ENCODE assay signal across 14 cellular contexts in the genomic region with DNA sequence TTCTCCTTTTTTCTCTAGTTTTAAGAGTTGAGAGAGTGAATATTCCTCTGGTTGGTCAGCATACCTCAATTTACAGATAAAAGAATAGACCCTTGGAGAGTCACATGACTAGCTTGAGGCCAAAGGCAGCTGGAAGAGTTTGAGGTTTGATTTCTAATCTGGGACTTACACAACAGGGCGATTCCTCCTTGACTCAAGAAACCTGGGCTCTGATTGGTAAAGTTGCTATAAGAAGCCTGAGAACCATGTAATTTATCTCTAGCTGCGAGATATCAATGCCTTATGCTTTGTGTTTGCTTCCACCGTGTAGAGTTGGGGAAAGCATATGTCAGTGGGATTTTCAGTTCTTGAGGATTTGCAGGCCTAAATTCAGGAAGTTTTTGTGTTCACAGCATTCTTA.
DNase-seq lines count a peak whose midpoint lies in the region; ATAC-seq and TF ChIP-seq lines count a peak whose summit lies in the region.
"Had no signal": no experiment of that assay in that cellular context is flagged by ENCODE, and none has a peak within 500 bp of the region (broad histone marks: within the 10 kb centered on the region; RNA-seq: fewer than 3 reads in every experiment).

No MANE protein-coding gene starts in this region.

- intact Hi-C loops in cardiac septum (cut with DNase I) (no loop called here), vagina (cut with DNase I) (no loop called here)

- no peak overlapping the region for H3K4me3 Mint-ChIP-seq in effector memory CD8-positive, alpha-beta T cell
- H3K4me3 Mint-ChIP-seq: activated naive CD4-positive, alpha-beta T cell treated with anti-CD3 and anti-CD28 coated beads, Interleukin-2, amount 50 U/mL, for 24 hours had no signal

- TF ChIP-seq POLR2A in vagina (IDR thresholded peaks at IDR 0.05) = no peak

- H3K9me3 ChIP-seq in right atrium auricular region (no peaks in the 10 kb centered on the region), mucosa of stomach (ENCODE audit: control insufficient read depth, low read length) (no peaks in the 10 kb centered on the region), vagina (no peaks in the 10 kb centered on the region)
- H3K9me3 ChIP-seq: BE2C had no signal

- no peak for TF ChIP-seq CTCF in right atrium auricular region (IDR thresholded peaks at IDR 0.05)
- TF ChIP-seq CTCF in vagina (IDR thresholded peaks at IDR 0.05) = no peak

- H3K36me3 ChIP-seq in right atrium auricular region (peaks cover 17% of the 10 kb centered on the region), mucosa of stomach (ENCODE audit: control insufficient read depth, insufficient read depth, low read length) (peaks cover 4% of the 10 kb centered on the region), vagina (no peaks in the 10 kb centered on the region)
- H3K36me3 ChIP-seq: BE2C had no signal

- H3K27me3 ChIP-seq in right atrium auricular region = no peaks in the 10 kb centered on the region
- no peaks in the 10 kb centered on the region for H3K27me3 ChIP-seq in mucosa of stomach (ENCODE audit: control insufficient read depth, insufficient read depth, low read length)
- no peaks in the 10 kb centered on the region for H3K27me3 ChIP-seq in vagina
- H3K27me3 ChIP-seq: BE2C had no signal

- H3K9ac ChIP-seq in mucosa of stomach (ENCODE audit: low read length) = peak overlapping the region; percentile 22
- H3K9ac ChIP-seq: KMS-11, parathyroid adenoma had no signal

- H3K4me3 ChIP-seq in right atrium auricular region (no peak overlapping the region), mucosa of stomach (ENCODE audit: low read length) (no peak overlapping the region), vagina (no peak overlapping the region)

- DNase-seq in right atrium auricular region (ENCODE audit: low spot score) = no peak
- no peak for DNase-seq in cardiac septum (ENCODE audit: low spot score)
- no peak for DNase-seq in effector memory CD8-positive, alpha-beta T cell
- no peak for DNase-seq in vagina (ENCODE audit: extremely low spot score in 2 of 2)
- no peak for DNase-seq in kidney tubule cell (ENCODE audit: low spot score)
- DNase-seq: BE2C, NCI-H748 treated with DMSO at 0.1 percent for 48 hours had no signal

- no peaks in the 10 kb centered on the region for H3K9me3 Mint-ChIP-seq in effector memory CD8-positive, alpha-beta T cell
- H3K9me3 Mint-ChIP-seq: activated naive CD4-positive, alpha-beta T cell treated with anti-CD3 and anti-CD28 coated beads, Interleukin-2, amount 50 U/mL, for 24 hours had no signal

- H3K27ac ChIP-seq in right atrium auricular region = peak overlapping the region; percentile 67 to 79
- peak overlapping the region; percentile 66 for H3K27ac ChIP-seq in vagina
- H3K27ac ChIP-seq: KMS-11, parathyroid adenoma, VCaP had no signal

- H3K4me1 Mint-ChIP-seq in effector memory CD8-positive, alpha-beta T cell (ENCODE audit: low read depth in 2 of 2) = peaks cover 24 to 41% of the 10 kb centered on the region in 2 donors

- no peak for ATAC-seq in effector memory CD8-positive, alpha-beta T cell (replicated peaks)
- ATAC-seq in HG03460 (IDR thresholded peaks at IDR 0.05; ENCODE audit: unreplicated experiment) (no peak), GM19463 (IDR thresholded peaks at IDR 0.05; ENCODE audit: unreplicated experiment) (no peak)

- peaks cover 0 to 81% of the 10 kb centered on the region in 2 donors for H3K4me1 ChIP-seq in right atrium auricular region
- H3K4me1 ChIP-seq in mucosa of stomach (ENCODE audit: control insufficient read depth, insufficient read depth, low read length) = peaks cover 42% of the 10 kb centered on the region
- peaks cover 71% of the 10 kb centered on the region for H3K4me1 ChIP-seq in vagina

- H3K36me3 Mint-ChIP-seq in effector memory CD8-positive, alpha-beta T cell (ENCODE audit: insufficient read depth) = peaks cover 43% of the 10 kb centered on the region

- peak overlapping the region; percentile 51 to 62 for H3K27ac Mint-ChIP-seq in effector memory CD8-positive, alpha-beta T cell
- H3K27ac Mint-ChIP-seq: activated naive CD4-positive, alpha-beta T cell treated with anti-CD3 and anti-CD28 coated beads, Interleukin-2, amount 50 U/mL, for 24 hours had no signal

- H3K27me3 Mint-ChIP-seq in effector memory CD8-positive, alpha-beta T cell = no peaks in the 10 kb centered on the region
- H3K27me3 Mint-ChIP-seq: activated naive CD4-positive, alpha-beta T cell treated with anti-CD3 and anti-CD28 coated beads, Interleukin-2, amount 50 U/mL, for 24 hours had no signal
